In the genomic region with DNA sequence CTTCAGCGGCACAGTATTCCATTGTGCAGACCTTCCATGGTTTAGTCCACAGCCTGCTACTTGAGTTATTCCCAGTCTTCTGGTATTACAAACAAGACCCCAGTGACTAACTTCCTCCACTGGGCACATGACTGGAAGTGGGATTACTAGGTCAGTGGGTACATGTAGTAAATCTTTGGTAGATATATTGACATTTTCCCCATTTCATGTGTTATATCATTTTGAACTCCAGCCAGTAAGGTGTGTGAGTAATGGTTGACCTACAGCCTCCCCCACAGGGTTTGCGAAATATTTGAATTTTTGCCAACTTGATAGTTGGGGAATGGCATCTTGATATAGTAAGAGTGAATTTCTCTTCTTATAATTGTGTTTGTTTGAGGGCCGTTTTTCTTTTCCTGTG, we compare ENCODE assay signal across 17 cellular contexts. TPM values are rescaled to one million over a fixed set of nuclear protein-coding genes. Genes with fewer than 3 reads are reported as not detected.
DNase-seq lines count a peak whose midpoint lies in the region; ATAC-seq and TF ChIP-seq lines count a peak whose summit lies in the region.
"Had no signal": no experiment of that assay in that cellular context is flagged by ENCODE, and none has a peak within 500 bp of the region (broad histone marks: within the 10 kb centered on the region; RNA-seq: fewer than 3 reads in every experiment).

No MANE protein-coding gene starts in this region.

- no peak overlapping the region for H3K4me3 ChIP-seq in PC-3 (ENCODE audit: low read length)
- no peak overlapping the region for H3K4me3 ChIP-seq in brain microvascular endothelial cell (ENCODE audit: low read depth, low read length)
- H3K4me3 ChIP-seq in vagina = no peak overlapping the region
- H3K4me3 ChIP-seq: SK-N-MC had no signal

- no peaks in the 10 kb centered on the region for H3K9me3 ChIP-seq in PC-3 (ENCODE audit: low read length)
- H3K9me3 ChIP-seq in vagina = no peaks in the 10 kb centered on the region

- in situ Hi-C loops in brain microvascular endothelial cell (cut with HindIII; ENCODE audit: low pct_ligation_motif_present, low sequenced_read_pairs) = no loop called here

- no TSS peak for BruUV-seq in PC-3 (replicated peaks; lab: Mats Ljungman, UMichigan)

- H3K27me3 ChIP-seq in PC-3 (ENCODE audit: low read length) = no peaks in the 10 kb centered on the region
- no peaks in the 10 kb centered on the region for H3K27me3 ChIP-seq in brain microvascular endothelial cell (replicated peaks)
- no peaks in the 10 kb centered on the region for H3K27me3 ChIP-seq in vagina

- no peaks in the 10 kb centered on the region for H3K9me2 ChIP-seq in PC-3 (replicated peaks; ENCODE audit: low read length)

- H3K36me3 ChIP-seq in PC-3 (ENCODE audit: low read depth, low read length) (no peaks in the 10 kb centered on the region; the same call in 1 of the 2 replicates), brain microvascular endothelial cell (replicated peaks) (no peaks in the 10 kb centered on the region), vagina (no peaks in the 10 kb centered on the region)

- peak overlapping the region; percentile 89 for H3K9ac ChIP-seq in PC-3 (ENCODE audit: low read length)
- H3K9ac ChIP-seq: parathyroid adenoma had no signal

- peak overlapping the region; percentile 60 for H3K4me2 ChIP-seq in PC-3 (ENCODE audit: low read length)

- H4K20me1 ChIP-seq in PC-3 (ENCODE audit: low read length) = no peaks in the 10 kb centered on the region

- ATAC-seq in PC-3 (peak; percentile 55), left colon (peak; percentile 24), HG03135 (IDR thresholded peaks at IDR 0.05; ENCODE audit: unreplicated experiment) (no peak), Right ventricle myocardium inferior (no peak)
- ATAC-seq: left cardiac atrium had no signal

- POLR2A ChIA-PET in PC-3 (lab: Charles Lee; ENCODE audit: unreplicated experiment) = no interaction called here

- intact Hi-C loops in PC-3 (cut with micrococcal nuclease) (loop anchor here (1.0 to 5.0 kb wide), 3 partner anchors 39 to 61 kb away; no protein-coding TSS in a partner anchor), left colon (cut with DNase I, micrococcal nuclease) (no loop called here), vagina (cut with DNase I) (no loop called here), Right ventricle myocardium inferior (cut with DNase I) (no loop called here)

- CTCF ChIA-PET in PC-3 (lab: Charles Lee) = no interaction called here

- DNase-seq in COLO829 (ENCODE audit: low spot score) (peak; percentile 59), PC-3 (peak; percentile 96), brain microvascular endothelial cell (peak; percentile 18), left colon (no peak), vagina (ENCODE audit: extremely low spot score in 2 of 2) (no peak), NCI-H82 treated with DMSO at 0.1 percent for 48 hours (lab: John Stamatoyannopoulos, UW; ENCODE audit: unreplicated experiment) (no peak), Right ventricle myocardium inferior (ENCODE audit: missing footprints) (no peak)
- DNase-seq: activated T-cell treated with anti-CD3 and anti-CD28 coated beads, Interleukin-2, amount 50 U/mL, for 24 hours; GDM1; H9; hypothalamus; left cardiac atrium; NCI-H1105 treated with DMSO at 0.1 percent for 48 hours; stimulated activated CD4-positive, alpha-beta T cell treated with anti-CD3 and anti-CD28 coated beads, Interleukin-12 subunit alpha, Interleukin-12 subunit beta, amount 100 ng/mL, for 4 hours had no signal

- H3K4me1 ChIP-seq in PC-3 (ENCODE audit: insufficient read depth, low read length) (peaks cover 59% of the 10 kb centered on the region), vagina (peaks cover 26% of the 10 kb centered on the region)
- H3K4me1 ChIP-seq: parathyroid adenoma had no signal

- H3K27ac ChIP-seq in PC-3 (ENCODE audit: low read length) = peak overlapping the region; percentile 98
- H3K27ac ChIP-seq in brain microvascular endothelial cell = no peak overlapping the region
- no peak overlapping the region for H3K27ac ChIP-seq in vagina
- H3K27ac ChIP-seq: parathyroid adenoma, SK-N-MC had no signal

- no peaks in the 10 kb centered on the region for H3K79me2 ChIP-seq in PC-3 (ENCODE audit: low read length)

- H2AFZ ChIP-seq in PC-3 (ENCODE audit: low read length) = no peak overlapping the region
- H2AFZ ChIP-seq: parathyroid adenoma had no signal

- TF ChIP-seq CTCF in PC-3 (conservative IDR thresholded peaks at IDR 0.05; ENCODE audit: low read depth, low read length) (no peak), brain microvascular endothelial cell (IDR thresholded peaks at IDR 0.05; ENCODE audit: low read depth, low read length, missing control alignments) (no peak), vagina (IDR thresholded peaks at IDR 0.05) (no peak)

- no peak for TF ChIP-seq POLR2A in vagina (IDR thresholded peaks at IDR 0.05)

- no peaks in the 10 kb centered on the region for H3F3A ChIP-seq in PC-3 (ENCODE audit: low read length, unreplicated experiment)

RNA-seq across cellular contexts. Expression of a gene that starts 58.8 kb away (rescaled TPM):
- 9.5 and 13.1 TPM in 2 replicates for total RNA-seq in PC-3 (2014; rRNA removed)
- 10 to 100 TPM; 20.7 to 21.2 TPM for total RNA-seq in left colon
- 17.2 TPM for total RNA-seq in vagina
- 16.9 TPM for total RNA-seq in Right ventricle myocardium inferior

Comparison
In these comparisons a context has a peak if more than half of its experiments do, and no peak if none do; other contexts are left out.
1. DNase-seq: peak in COLO829 (single experiment), PC-3 (single experiment) and brain microvascular endothelial cell (single experiment); none in left colon (0 of 2), vagina (0 of 2), NCI-H82 treated with DMSO at 0.1 percent for 48 hours (single experiment) and Right ventricle myocardium inferior (single experiment).
2. ATAC-seq: peak in PC-3 (single experiment) and left colon (single experiment); none in HG03135 (single experiment) and Right ventricle myocardium inferior (single experiment).